Comparison of ENCODE assay signal across 8 cellular contexts in genomic region chr10:112137381-112137987, GRCh38. TPM values are rescaled to one million over a fixed set of nuclear protein-coding genes. Genes with fewer than 3 reads are reported as not detected.
A peak's percentile ranks its signal among the peaks of the same experiment; 100 is the strongest.
DNase-seq lines count a peak whose midpoint lies in the region; ATAC-seq and TF ChIP-seq lines count a peak whose summit lies in the region.

No MANE protein-coding gene starts in this region.

- TF ChIP-seq CTCF in SK-N-SH (IDR thresholded peaks at IDR 0.05) (peak; percentile 84), heart right ventricle (IDR thresholded peaks at IDR 0.05) (peak; percentile 66 to 93 (median 87))

- no peaks in the 10 kb centered on the region for H3K79me2 ChIP-seq in SK-N-SH (ENCODE audit: insufficient read depth)

- no peaks in the 10 kb centered on the region for H3K9me3 ChIP-seq in CD8-positive, alpha-beta memory T cell (ENCODE audit: low read length)
- no peaks in the 10 kb centered on the region for H3K9me3 ChIP-seq in SK-N-SH
- no peaks in the 10 kb centered on the region for H3K9me3 ChIP-seq in heart right ventricle

- peaks cover 0 to 4% (median 2%) of the 10 kb centered on the region in 3 donors for H3K36me3 Mint-ChIP-seq in CD8-positive, alpha-beta memory T cell
- H3K36me3 Mint-ChIP-seq in activated naive CD8-positive, alpha-beta T cell treated with anti-CD3 and anti-CD28 coated beads, Interleukin-2, amount 10 ng/mL, durations not matched to agents 7 days and 5 days: no peaks in the 10 kb centered on the region

- no peak overlapping the region for H3K4me2 ChIP-seq in SK-N-SH

- no peaks in the 10 kb centered on the region for H3K9me3 Mint-ChIP-seq in CD8-positive, alpha-beta memory T cell
- H3K9me3 Mint-ChIP-seq in activated naive CD8-positive, alpha-beta T cell treated with anti-CD3 and anti-CD28 coated beads, Interleukin-2, amount 10 ng/mL, durations not matched to agents 7 days and 5 days: no peaks in the 10 kb centered on the region

- no peaks in the 10 kb centered on the region for H3F3A ChIP-seq in SK-N-SH (replicated peaks; ENCODE audit: insufficient read depth)

- TF ChIP-seq EP300 in SK-N-SH (IDR thresholded peaks at IDR 0.05; ENCODE audit: borderline replicate concordance in 1 of 2, low read depth in 1 of 2, low read length in 1 of 2): no peak

- no peaks in the 10 kb centered on the region for H3K4me1 Mint-ChIP-seq in CD8-positive, alpha-beta memory T cell
- H3K4me1 Mint-ChIP-seq in activated naive CD8-positive, alpha-beta T cell treated with anti-CD3 and anti-CD28 coated beads, Interleukin-2, amount 10 ng/mL, durations not matched to agents 7 days and 5 days: peaks cover 3% of the 10 kb centered on the region

- no peaks in the 10 kb centered on the region for H3K9me2 ChIP-seq in SK-N-SH

- H3K27me3 ChIP-seq in CD8-positive, alpha-beta memory T cell (ENCODE audit: insufficient read depth, low read length, poor library complexity, severe bottlenecking): no peaks in the 10 kb centered on the region
- H3K27me3 ChIP-seq in SK-N-SH (ENCODE audit: insufficient read depth) (no peaks in the 10 kb centered on the region), heart right ventricle (no peaks in the 10 kb centered on the region)

- H3K36me3 ChIP-seq in CD8-positive, alpha-beta memory T cell (ENCODE audit: insufficient read depth, low read length): no peaks in the 10 kb centered on the region
- H3K36me3 ChIP-seq in SK-N-SH (replicated peaks in 1 of 2; ENCODE audit: control insufficient read depth in 1 of 2, insufficient read depth in 2 of 2, low read length in 1 of 2): no peaks in the 10 kb centered on the region
- H3K36me3 ChIP-seq in heart right ventricle: no peaks in the 10 kb centered on the region

- no peak overlapping the region for H3K4me3 ChIP-seq in CD8-positive, alpha-beta memory T cell (ENCODE audit: low read length)
- no peak overlapping the region; a peak in 1 of 4 replicates for H3K4me3 ChIP-seq in SK-N-SH (ENCODE audit: low read depth in 2 of 2, low read length in 1 of 2)
- H3K4me3 ChIP-seq in heart right ventricle: no peak overlapping the region

- H3K4me3 Mint-ChIP-seq in CD8-positive, alpha-beta memory T cell: no peak overlapping the region
- no peak overlapping the region for H3K4me3 Mint-ChIP-seq in activated naive CD8-positive, alpha-beta T cell treated with anti-CD3 and anti-CD28 coated beads, Interleukin-2, amount 10 ng/mL, durations not matched to agents 7 days and 5 days

- POLR2A ChIA-PET in CD8-positive, alpha-beta memory T cell (lab: Charles Lee): no interaction called here
- POLR2A ChIA-PET in SK-N-SH (lab: Yijun Ruan, JAX): interaction anchor here (1.3 to 1.8 kb wide), 2 partner anchors 15 to 381 kb away, joined by 4 to 10 read pairs; no protein-coding TSS in a partner anchor
- POLR2A ChIA-PET in activated naive CD8-positive, alpha-beta T cell treated with anti-CD3 and anti-CD28 coated beads, Interleukin-2, amount 10 ng/mL, durations not matched to agents 7 days and 5 days (lab: Charles Lee): no interaction called here

- H3K27ac ChIP-seq in CD8-positive, alpha-beta memory T cell (ENCODE audit: low read depth, low read length): no peak overlapping the region
- no peak overlapping the region for H3K27ac ChIP-seq in SK-N-SH (ENCODE audit: low read depth in 2 of 2, low read length in 1 of 2)
- no peak overlapping the region for H3K27ac ChIP-seq in heart right ventricle

- H3K9ac ChIP-seq in SK-N-SH: no peak overlapping the region

- CTCF ChIA-PET in CD8-positive, alpha-beta memory T cell (lab: Charles Lee): interaction anchor here (0.7 to 4.2 kb wide), 15 partner anchors 8 to 1554 kb away, joined by 3 to 24 read pairs (median 5); no protein-coding TSS in a partner anchor
- CTCF ChIA-PET in SK-N-SH (lab: Yijun Ruan, JAX): interaction anchor here (0.6 to 9.7 kb wide), 104 partner anchors 8 to 1502 kb away, joined by 3 to 238 read pairs (median 4); partner anchors contain the start of genes ADRA2A and GPAM

- H4K20me1 ChIP-seq in SK-N-SH (ENCODE audit: insufficient read depth): no peaks in the 10 kb centered on the region

- no peaks in the 10 kb centered on the region for H3K4me1 ChIP-seq in CD8-positive, alpha-beta memory T cell (ENCODE audit: insufficient read depth, low read length)
- H3K4me1 ChIP-seq in SK-N-SH (ENCODE audit: control insufficient read depth in 1 of 2, insufficient read depth in 2 of 2, low read depth in 1 of 2, low read length in 1 of 2) (peaks cover 0 to 5% of the 10 kb centered on the region in 2 experiments; a peak in 1 of 4 replicates), heart right ventricle (peaks cover 0 to 4% (median 0%) of the 10 kb centered on the region in 9 donors)

- intact Hi-C loops in heart right ventricle (cut with DNase I): loop anchor here in 6 of 10 donors (5.0 to 10.0 kb wide), 4 partner anchors 177 to 1063 kb away; partner anchors contain the start of gene ADRA2A (in 1 of the 6)

- peaks cover 0 to 8% of the 10 kb centered on the region in 2 donors for H3K27me3 Mint-ChIP-seq in CD8-positive, alpha-beta memory T cell
- no peaks in the 10 kb centered on the region for H3K27me3 Mint-ChIP-seq in activated naive CD8-positive, alpha-beta T cell treated with anti-CD3 and anti-CD28 coated beads, Interleukin-2, amount 10 ng/mL, durations not matched to agents 7 days and 5 days

- in situ Hi-C loops in KBM-7 (cut with MboI; ENCODE audit: low pct_unique_long_range_greater_than_20kb, low sequenced_read_pairs): no loop called here

- TF ChIP-seq RAD21 in SK-N-SH (IDR thresholded peaks at IDR 0.05; ENCODE audit: low read length): peak; percentile 94

- DNase-seq in CD8-positive, alpha-beta memory T cell: peak; percentile 30 to 62 (median 33)
- DNase-seq in KBM-7 (peak; percentile 81), SK-N-SH (peak; percentile 80), heart right ventricle (peak; percentile 54 to 70), pulmonary artery endothelial cell (ENCODE audit: low read depth, low spot score) (peak; percentile 15)
- peak; percentile 73 for DNase-seq in activated naive CD8-positive, alpha-beta T cell treated with anti-CD3 and anti-CD28 coated beads, Interleukin-2, amount 10 ng/mL, durations not matched to agents 7 days and 5 days

- H3K27ac Mint-ChIP-seq in CD8-positive, alpha-beta memory T cell: peak overlapping the region in 1 of 8 donors; percentile 62
- no peak overlapping the region for H3K27ac Mint-ChIP-seq in activated naive CD8-positive, alpha-beta T cell treated with anti-CD3 and anti-CD28 coated beads, Interleukin-2, amount 10 ng/mL, durations not matched to agents 7 days and 5 days

- ATAC-seq in GM19463 (IDR thresholded peaks at IDR 0.05; ENCODE audit: unreplicated experiment) (peak; percentile 38), heart right ventricle (peak; percentile 54 to 77 (median 67)), GM21576 (IDR thresholded peaks at IDR 0.05; ENCODE audit: unreplicated experiment) (no peak)
- ATAC-seq in activated naive CD8-positive, alpha-beta T cell treated with anti-CD3 and anti-CD28 coated beads, Interleukin-2, amount 10 ng/mL, durations not matched to agents 7 days and 5 days (ENCODE audit: low read depth): peak; percentile 63

- no peak overlapping the region for H2AFZ ChIP-seq in SK-N-SH (ENCODE audit: low read depth)

- WGBS in SK-N-SH (ENCODE audit: low lambda C conversion rate): 54% methylated on average over 7 of the region's 9 CpGs
- WGBS in heart right ventricle, 2 donors: 44 to 50% methylated on average over 8 to 9 of the region's 9 CpGs

TF ChIP-seq in SK-N-SH, 30 proteins besides CTCF, POLR2A, EP300 and RAD21:
- TF ChIP-seq, protein P1, sequence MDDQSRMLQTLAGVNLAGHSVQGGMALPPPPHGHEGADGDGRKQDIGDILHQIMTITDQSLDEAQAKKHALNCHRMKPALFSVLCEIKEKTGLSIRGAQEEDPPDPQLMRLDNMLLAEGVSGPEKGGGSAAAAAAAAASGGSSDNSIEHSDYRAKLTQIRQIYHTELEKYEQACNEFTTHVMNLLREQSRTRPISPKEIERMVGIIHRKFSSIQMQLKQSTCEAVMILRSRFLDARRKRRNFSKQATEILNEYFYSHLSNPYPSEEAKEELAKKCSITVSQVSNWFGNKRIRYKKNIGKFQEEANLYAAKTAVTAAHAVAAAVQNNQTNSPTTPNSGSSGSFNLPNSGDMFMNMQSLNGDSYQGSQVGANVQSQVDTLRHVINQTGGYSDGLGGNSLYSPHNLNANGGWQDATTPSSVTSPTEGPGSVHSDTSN (IDR thresholded peaks at IDR 0.05): no peak
- TF ChIP-seq ELF1 (IDR thresholded peaks at IDR 0.05) (no peak), SMC3 (IDR thresholded peaks at IDR 0.05; ENCODE audit: low read depth, low read length) (peak; percentile 77), TEAD4 (IDR thresholded peaks at IDR 0.05; ENCODE audit: borderline replicate concordance, insufficient read depth) (0 out of 2 replicates have a peak, but pooled peaks have one; percentile 36)

RNA-seq across cellular contexts. Expression of gene GPAM, which starts 46.1 kb away (rescaled TPM):
- 10 to 100 TPM; 16.4 to 17.2 TPM for total RNA-seq in CD8-positive, alpha-beta memory T cell
- 1.7 TPM for polyA plus RNA-seq in CD8-positive, alpha-beta memory T cell
- polyA plus RNA-seq in SK-N-SH (2012; rRNA removed) (2.1 and 3.9 TPM in 2 replicates), heart right ventricle (10 to 100 TPM; 10.7 TPM)
- 3.4 and 3.9 TPM in 2 replicates for polyA plus RNA-seq in SK-N-SH (2012; cell fraction: cytosol; rRNA removed)
- 2.2 and 4.1 TPM in 2 replicates for polyA plus RNA-seq in SK-N-SH (2012; cell fraction: nucleus; rRNA removed)
- total RNA-seq in activated naive CD8-positive, alpha-beta T cell treated with anti-CD3 and anti-CD28 coated beads, Interleukin-2, amount 10 ng/mL, durations not matched to agents 7 days and 5 days: 1 to 10 TPM; 7.5 to 7.8 TPM
- total RNA-seq in heart right ventricle (10 to 100 TPM; 12.2 to 36.6 (median 20.9) TPM), pulmonary artery endothelial cell (9.2 and 13.5 TPM in 2 replicates)

Comparison
In these comparisons a context has a peak if more than half of its experiments do, and no peak if none do; other contexts are left out.
1. DNase-seq: peak in every context shown above with its lines; median percentile 81 in KBM-7; 80 in SK-N-SH; 73 in activated naive CD8-positive, alpha-beta T cell treated with anti-CD3 and anti-CD28 coated beads, Interleukin-2, amount 10 ng/mL, durations not matched to agents 7 days and 5 days; 62 in heart right ventricle; 33 in CD8-positive, alpha-beta memory T cell; 15 in pulmonary artery endothelial cell.